1 cellular context compared by ENCODE assay signal in the genomic region with DNA sequence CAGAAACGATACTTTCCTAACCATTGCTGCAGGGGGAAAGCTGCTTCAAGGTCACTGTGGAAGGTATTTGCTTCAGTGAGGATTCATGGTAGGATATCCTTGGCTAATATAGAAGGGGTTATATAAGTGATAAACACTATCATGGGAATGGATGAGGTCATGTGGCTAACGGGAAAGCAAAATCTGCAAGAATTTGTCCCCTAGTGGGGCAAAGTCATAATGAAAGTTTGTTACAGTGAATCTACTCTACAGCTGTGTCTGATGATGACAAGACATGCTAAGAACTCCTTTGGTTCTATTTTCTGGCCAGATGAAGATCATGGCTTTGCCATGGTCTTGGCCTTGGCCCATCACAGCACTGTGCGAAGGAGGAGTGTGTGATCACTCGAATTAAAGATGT.
TF ChIP-seq lines count a peak whose summit lies in the region.

No MANE protein-coding gene starts in this region.

TF ChIP-seq in GM12878, 131 proteins besides CTCF, POLR2A, EP300 and RAD21 (continued from another document):
- TF ChIP-seq, protein P1, sequence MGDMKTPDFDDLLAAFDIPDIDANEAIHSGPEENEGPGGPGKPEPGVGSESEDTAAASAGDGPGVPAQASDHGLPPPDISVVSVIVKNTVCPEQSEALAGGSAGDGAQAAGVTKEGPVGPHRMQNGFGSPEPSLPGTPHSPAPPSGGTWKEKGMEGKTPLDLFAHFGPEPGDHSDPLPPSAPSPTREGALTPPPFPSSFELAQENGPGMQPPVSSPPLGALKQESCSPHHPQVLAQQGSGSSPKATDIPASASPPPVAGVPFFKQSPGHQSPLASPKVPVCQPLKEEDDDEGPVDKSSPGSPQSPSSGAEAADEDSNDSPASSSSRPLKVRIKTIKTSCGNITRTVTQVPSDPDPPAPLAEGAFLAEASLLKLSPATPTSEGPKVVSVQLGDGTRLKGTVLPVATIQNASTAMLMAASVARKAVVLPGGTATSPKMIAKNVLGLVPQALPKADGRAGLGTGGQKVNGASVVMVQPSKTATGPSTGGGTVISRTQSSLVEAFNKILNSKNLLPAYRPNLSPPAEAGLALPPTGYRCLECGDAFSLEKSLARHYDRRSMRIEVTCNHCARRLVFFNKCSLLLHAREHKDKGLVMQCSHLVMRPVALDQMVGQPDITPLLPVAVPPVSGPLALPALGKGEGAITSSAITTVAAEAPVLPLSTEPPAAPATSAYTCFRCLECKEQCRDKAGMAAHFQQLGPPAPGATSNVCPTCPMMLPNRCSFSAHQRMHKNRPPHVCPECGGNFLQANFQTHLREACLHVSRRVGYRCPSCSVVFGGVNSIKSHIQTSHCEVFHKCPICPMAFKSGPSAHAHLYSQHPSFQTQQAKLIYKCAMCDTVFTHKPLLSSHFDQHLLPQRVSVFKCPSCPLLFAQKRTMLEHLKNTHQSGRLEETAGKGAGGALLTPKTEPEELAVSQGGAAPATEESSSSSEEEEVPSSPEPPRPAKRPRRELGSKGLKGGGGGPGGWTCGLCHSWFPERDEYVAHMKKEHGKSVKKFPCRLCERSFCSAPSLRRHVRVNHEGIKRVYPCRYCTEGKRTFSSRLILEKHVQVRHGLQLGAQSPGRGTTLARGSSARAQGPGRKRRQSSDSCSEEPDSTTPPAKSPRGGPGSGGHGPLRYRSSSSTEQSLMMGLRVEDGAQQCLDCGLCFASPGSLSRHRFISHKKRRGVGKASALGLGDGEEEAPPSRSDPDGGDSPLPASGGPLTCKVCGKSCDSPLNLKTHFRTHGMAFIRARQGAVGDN (IDR thresholded peaks at IDR 0.05): peak; percentile 92
- TF ChIP-seq POLR2AphosphoS2 (IDR thresholded peaks at IDR 0.05; ENCODE audit: low read depth, low read length) (no peak), ESRRA (IDR thresholded peaks at IDR 0.05; ENCODE audit: low read length) (no peak), ZNF217 (IDR thresholded peaks at IDR 0.05) (peak; percentile 74; the same call in 1 of the 2 replicates), STAT3 (IDR thresholded peaks at IDR 0.05; ENCODE audit: low read depth, low read length) (peak; percentile 79; the same call in 1 of the 2 replicates), MTA3 (IDR thresholded peaks at IDR 0.05; ENCODE audit: borderline replicate concordance, low read length) (no peak), CREM (IDR thresholded peaks at IDR 0.05; ENCODE audit: low read depth) (peak; percentile 78)
- TF ChIP-seq, protein P2, sequence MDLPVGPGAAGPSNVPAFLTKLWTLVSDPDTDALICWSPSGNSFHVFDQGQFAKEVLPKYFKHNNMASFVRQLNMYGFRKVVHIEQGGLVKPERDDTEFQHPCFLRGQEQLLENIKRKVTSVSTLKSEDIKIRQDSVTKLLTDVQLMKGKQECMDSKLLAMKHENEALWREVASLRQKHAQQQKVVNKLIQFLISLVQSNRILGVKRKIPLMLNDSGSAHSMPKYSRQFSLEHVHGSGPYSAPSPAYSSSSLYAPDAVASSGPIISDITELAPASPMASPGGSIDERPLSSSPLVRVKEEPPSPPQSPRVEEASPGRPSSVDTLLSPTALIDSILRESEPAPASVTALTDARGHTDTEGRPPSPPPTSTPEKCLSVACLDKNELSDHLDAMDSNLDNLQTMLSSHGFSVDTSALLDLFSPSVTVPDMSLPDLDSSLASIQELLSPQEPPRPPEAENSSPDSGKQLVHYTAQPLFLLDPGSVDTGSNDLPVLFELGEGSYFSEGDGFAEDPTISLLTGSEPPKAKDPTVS (IDR thresholded peaks at IDR 0.05; ENCODE audit: low read depth, low read length): no peak
- TF ChIP-seq, protein P3, sequence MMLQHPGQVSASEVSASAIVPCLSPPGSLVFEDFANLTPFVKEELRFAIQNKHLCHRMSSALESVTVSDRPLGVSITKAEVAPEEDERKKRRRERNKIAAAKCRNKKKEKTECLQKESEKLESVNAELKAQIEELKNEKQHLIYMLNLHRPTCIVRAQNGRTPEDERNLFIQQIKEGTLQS (IDR thresholded peaks at IDR 0.05; ENCODE audit: borderline replicate concordance, extremely low read depth, low read depth, low read length): no peak
